In genomic region chr16:2135071-2135470, GRCh38 we compare ENCODE assay signal across 8 cellular contexts. TPM values are rescaled to one million over a fixed set of nuclear protein-coding genes. Genes with fewer than 3 reads are reported as not detected.
DNase-seq lines count a peak whose midpoint lies in the region; ATAC-seq and TF ChIP-seq lines count a peak whose summit lies in the region.
"Not testable (repeated sequence)": the region's sequence is repeated elsewhere in the genome, so short reads cannot be mapped to it uniquely, and the experiment has no call there.

No MANE protein-coding gene starts in this region.

- H3K4me3 ChIP-seq in body of pancreas = peak overlapping the region in 1 of 2 donors; percentile 16
- H3K4me3 ChIP-seq in fibroblast of villous mesenchyme (ENCODE audit: low read depth, low read length) = peak overlapping the region; percentile 64
- peak overlapping the region; percentile 58 to 69 for H3K4me3 ChIP-seq in mesenchymal stem cell (ENCODE audit: insufficient read depth in 1 of 2, low read depth in 1 of 2, low read length in 2 of 2)
- peak overlapping the region; percentile 46 for H3K4me3 ChIP-seq in retinal pigment epithelial cell (ENCODE audit: low read length)
- peak overlapping the region; percentile 34 to 84 for H3K4me3 ChIP-seq in uterus

- H3K4me3 Mint-ChIP-seq in activated CD4-positive, alpha-beta memory T cell treated with anti-CD3 and anti-CD28 coated beads for 36 hours = peak overlapping the region; percentile 66

- peak overlapping the region; percentile 61 for H3K4me2 ChIP-seq in mesenchymal stem cell (ENCODE audit: low read length, poor library complexity, severe bottlenecking)

- H3K79me1 ChIP-seq in mesenchymal stem cell (replicated peaks; ENCODE audit: low read length, poor library complexity, severe bottlenecking) = not testable (repeated sequence)

- H3K4me1 ChIP-seq in ES-I3 (ENCODE audit: insufficient read depth, low read length); mesenchymal stem cell (ENCODE audit: control insufficient read depth, insufficient read depth, low read depth, low read length); uterus: not testable (repeated sequence)
- H3K4me1 ChIP-seq in body of pancreas = peaks cover 13% of the 10 kb centered on the region

- H2BK120ac ChIP-seq in mesenchymal stem cell (ENCODE audit: low read depth, low read length) = not testable (repeated sequence)

- H2BK5ac ChIP-seq in mesenchymal stem cell (ENCODE audit: low read depth, low read length, poor library complexity, severe bottlenecking) = not testable (repeated sequence)

- H3K14ac ChIP-seq in mesenchymal stem cell (ENCODE audit: low read length in 2 of 2) = not testable (repeated sequence)

- H3K4ac ChIP-seq in mesenchymal stem cell (ENCODE audit: low read depth in 1 of 2, low read length in 2 of 2) = not testable (repeated sequence)

- not testable (repeated sequence) for H3K9me3 Mint-ChIP-seq in activated CD4-positive, alpha-beta memory T cell treated with anti-CD3 and anti-CD28 coated beads for 36 hours

- not testable (repeated sequence) for H2BK12ac ChIP-seq in mesenchymal stem cell (ENCODE audit: low read length in 2 of 2)

- not testable (repeated sequence) for H3K9me3 ChIP-seq in ES-I3 (ENCODE audit: control insufficient read depth, insufficient read depth, low read length); body of pancreas; mesenchymal stem cell (ENCODE audit: control insufficient read depth, low read length); uterus

- H3K36me3 ChIP-seq in ES-I3 (ENCODE audit: insufficient read depth, low read length); body of pancreas (replicated peaks in 1 of 2; ENCODE audit: insufficient read depth in 1 of 2, low read depth in 2 of 2); mesenchymal stem cell (ENCODE audit: control insufficient read depth in 1 of 2, insufficient read depth in 2 of 2, low read depth in 1 of 2, low read length in 2 of 2); uterus: not testable (repeated sequence)

- H3K27ac ChIP-seq in body of pancreas (peak overlapping the region; percentile 25 to 74 (median 64)), uterus (peak overlapping the region; percentile 80 to 83)
- H3K27ac ChIP-seq in mesenchymal stem cell (ENCODE audit: low read length, poor library complexity, severe bottlenecking) = not testable (repeated sequence)

- TF ChIP-seq POLR2A in body of pancreas (IDR thresholded peaks at IDR 0.05); uterus (IDR thresholded peaks at IDR 0.05): not testable (repeated sequence)

- not testable (repeated sequence) for H2AFZ ChIP-seq in mesenchymal stem cell (ENCODE audit: low read depth, low read length)

- not testable (repeated sequence) for H4K8ac ChIP-seq in mesenchymal stem cell (ENCODE audit: low read length)

- 0 to 3% methylated on average over 6 to 23 of the region's 42 CpGs for WGBS in body of pancreas, 2 donors
- WGBS in mesenchymal stem cell = under 1% methylated on average over 13 of the region's 42 CpGs

- CTCF ChIA-PET in activated CD4-positive, alpha-beta memory T cell treated with anti-CD3 and anti-CD28 coated beads for 36 hours (lab: Charles Lee) = not testable (repeated sequence)

- H3K27ac Mint-ChIP-seq in activated CD4-positive, alpha-beta memory T cell treated with anti-CD3 and anti-CD28 coated beads for 36 hours = not testable (repeated sequence)

- intact Hi-C loops in activated CD4-positive, alpha-beta memory T cell treated with anti-CD3 and anti-CD28 coated beads for 36 hours (cut with micrococcal nuclease); body of pancreas (cut with DNase I); uterus (cut with DNase I; ENCODE audit: low total_unique reads): not testable (repeated sequence)

- H3K4me1 Mint-ChIP-seq in activated CD4-positive, alpha-beta memory T cell treated with anti-CD3 and anti-CD28 coated beads for 36 hours (ENCODE audit: low read depth) = not testable (repeated sequence)

- not testable (repeated sequence) for H4K91ac ChIP-seq in mesenchymal stem cell (ENCODE audit: low read length)

- H3K27me3 Mint-ChIP-seq in activated CD4-positive, alpha-beta memory T cell treated with anti-CD3 and anti-CD28 coated beads for 36 hours = not testable (repeated sequence)

- not testable (repeated sequence) for H2BK15ac ChIP-seq in mesenchymal stem cell (ENCODE audit: low read depth, poor library complexity, severe bottlenecking)

- not testable (repeated sequence) for TF ChIP-seq CTCF in body of pancreas (IDR thresholded peaks at IDR 0.05); fibroblast of villous mesenchyme (IDR thresholded peaks at IDR 0.05; ENCODE audit: insufficient read depth, low read depth, low read length); retinal pigment epithelial cell (conservative IDR thresholded peaks at IDR 0.05; ENCODE audit: low read depth, low read length); uterus (IDR thresholded peaks at IDR 0.05)

- not testable (repeated sequence) for ATAC-seq in body of pancreas

- H3K36me3 Mint-ChIP-seq in activated CD4-positive, alpha-beta memory T cell treated with anti-CD3 and anti-CD28 coated beads for 36 hours = not testable (repeated sequence)

- H3K27me3 ChIP-seq in body of pancreas; mesenchymal stem cell (ENCODE audit: control insufficient read depth in 1 of 2, insufficient read depth in 1 of 2, low read length in 2 of 2); uterus: not testable (repeated sequence)

- POLR2A ChIA-PET in activated CD4-positive, alpha-beta memory T cell treated with anti-CD3 and anti-CD28 coated beads for 36 hours (lab: Charles Lee) = not testable (repeated sequence)

- H3K18ac ChIP-seq in mesenchymal stem cell (ENCODE audit: low read depth in 1 of 2, low read length in 2 of 2) = not testable (repeated sequence)

- not testable (repeated sequence) for H3K23ac ChIP-seq in mesenchymal stem cell (ENCODE audit: low read length in 2 of 2)

- DNase-seq in NCI-H69 (lab: John Stamatoyannopoulos, UW) (peak; percentile 35), uterus (peak in 1 of 2 donors; percentile 67)
- peak; percentile 23 for DNase-seq in activated CD4-positive, alpha-beta memory T cell treated with anti-CD3 and anti-CD28 coated beads for 36 hours
- DNase-seq in body of pancreas; fibroblast of villous mesenchyme (ENCODE audit: low read depth); mesenchymal stem cell; retinal pigment epithelial cell (ENCODE audit: low read depth): not testable (repeated sequence)

- H2AK5ac ChIP-seq in mesenchymal stem cell (ENCODE audit: low read length, severe bottlenecking) = not testable (repeated sequence)

- peak overlapping the region; percentile 40; the same call in 1 of the 2 replicates for H3K9ac ChIP-seq in ES-I3 (ENCODE audit: low read depth, low read length)
- H3K9ac ChIP-seq in mesenchymal stem cell (ENCODE audit: low read length) = peak overlapping the region; percentile 61

RNA-seq across cellular contexts. Expression of gene PKD1, which starts 0.6 kb away (rescaled TPM):
- 10 to 100 TPM; 56.7 to 59.4 TPM for total RNA-seq in activated CD4-positive, alpha-beta memory T cell treated with anti-CD3 and anti-CD28 coated beads for 36 hours
- total RNA-seq in body of pancreas (100 to 1,000 TPM in 1 of 2 donors, 10 to 100 TPM in 1; 78.9 to 237 TPM), fibroblast of villous mesenchyme (139 and 191 TPM in 2 replicates), uterus (100 to 1,000 TPM; 149 to 383 (median 197) TPM)
- polyA plus RNA-seq in mesenchymal stem cell (2013, experiment 1 of 2) = 32.8 TPM
- polyA plus RNA-seq in mesenchymal stem cell (2013, experiment 2 of 2) = 28.4 TPM

RNA-seq across cellular contexts. Expression of gene RAB26, which starts 13.4 kb away (rescaled TPM):
- under 1 TPM in 1 of 2 experiments, not detected in 1; 0.33 TPM for total RNA-seq in activated CD4-positive, alpha-beta memory T cell treated with anti-CD3 and anti-CD28 coated beads for 36 hours
- total RNA-seq in body of pancreas = 10 to 100 TPM; 25.4 to 28.8 TPM
- 0.97 and 1.3 TPM in 2 replicates for total RNA-seq in fibroblast of villous mesenchyme
- 4.7 TPM for polyA plus RNA-seq in mesenchymal stem cell (2013, experiment 1 of 2)
- polyA plus RNA-seq in mesenchymal stem cell (2013, experiment 2 of 2) = 4.4 TPM
- under 1 TPM in 1 of 4 donors, not detected in 3; 0.21 TPM for total RNA-seq in uterus

RNA-seq across cellular contexts. Expression of gene TRAF7, which starts 20.5 kb away (rescaled TPM):
- 10 to 100 TPM; 77.1 to 80.3 TPM for total RNA-seq in activated CD4-positive, alpha-beta memory T cell treated with anti-CD3 and anti-CD28 coated beads for 36 hours
- 10 to 100 TPM; 22.7 to 29.3 TPM for total RNA-seq in body of pancreas
- 52.2 and 62.6 TPM in 2 replicates for total RNA-seq in fibroblast of villous mesenchyme
- 107 TPM for polyA plus RNA-seq in mesenchymal stem cell (2013, experiment 1 of 2)
- 101 TPM for polyA plus RNA-seq in mesenchymal stem cell (2013, experiment 2 of 2)
- total RNA-seq in uterus = 10 to 100 TPM; 15.3 to 97.1 (median 51.7) TPM

Comparison
In these comparisons a context has a peak if more than half of its experiments do, and no peak if none do; other contexts are left out.
1. RNA of gene RAB26, which starts 13.4 kb away (total RNA-seq): 25.4 to 28.8 TPM in body of pancreas; 0.97 to 1.3 TPM in fibroblast of villous mesenchyme, 0.33 TPM in activated CD4-positive, alpha-beta memory T cell treated with anti-CD3 and anti-CD28 coated beads for 36 hours and 0.21 TPM in uterus; every median in the first group is over 10 times any median in the second.